ENCODE assay signal across 8 cellular contexts in the genomic region with DNA sequence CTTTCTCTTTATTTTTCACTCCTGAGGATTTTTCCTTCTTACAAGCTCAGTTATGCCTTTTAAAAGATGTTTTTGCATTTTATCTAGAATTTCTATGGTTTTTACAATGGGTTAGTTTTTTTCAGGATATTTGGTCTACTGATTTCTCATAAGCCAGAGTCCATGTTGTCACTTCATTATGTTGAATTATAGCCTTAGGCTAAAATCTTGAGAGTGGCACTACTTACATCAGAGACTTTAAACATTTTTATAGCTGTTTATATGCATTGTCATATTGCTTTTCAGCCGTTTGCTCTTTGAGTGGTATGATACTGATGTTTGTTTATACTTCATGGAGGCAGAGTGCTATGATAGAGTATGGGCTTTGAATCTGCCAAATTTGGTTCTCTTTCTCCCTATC. TPM values are rescaled to one million over a fixed set of nuclear protein-coding genes. Genes with fewer than 3 reads are reported as not detected.
"Had no signal": no experiment of that assay in that cellular context is flagged by ENCODE, and none has a peak within 500 bp of the region (broad histone marks: within the 10 kb centered on the region; RNA-seq: fewer than 3 reads in every experiment).

No MANE protein-coding gene starts in this region.

- ATAC-seq: K562 had no signal

- H3K27ac ChIP-seq: GM23248 had no signal

- H3K4me3 ChIP-seq: GM23248, K562 had no signal

- DNase-seq: GM23248, GOT3, H7, HCEC 1CT, IMR-90, KG1 had no signal

RNA-seq across cellular contexts. Expression of a gene that starts 36.4 kb away (rescaled TPM):
- total RNA-seq: GM23248, H7, HT-29, IMR-90 had no signal
